In the genomic region with DNA sequence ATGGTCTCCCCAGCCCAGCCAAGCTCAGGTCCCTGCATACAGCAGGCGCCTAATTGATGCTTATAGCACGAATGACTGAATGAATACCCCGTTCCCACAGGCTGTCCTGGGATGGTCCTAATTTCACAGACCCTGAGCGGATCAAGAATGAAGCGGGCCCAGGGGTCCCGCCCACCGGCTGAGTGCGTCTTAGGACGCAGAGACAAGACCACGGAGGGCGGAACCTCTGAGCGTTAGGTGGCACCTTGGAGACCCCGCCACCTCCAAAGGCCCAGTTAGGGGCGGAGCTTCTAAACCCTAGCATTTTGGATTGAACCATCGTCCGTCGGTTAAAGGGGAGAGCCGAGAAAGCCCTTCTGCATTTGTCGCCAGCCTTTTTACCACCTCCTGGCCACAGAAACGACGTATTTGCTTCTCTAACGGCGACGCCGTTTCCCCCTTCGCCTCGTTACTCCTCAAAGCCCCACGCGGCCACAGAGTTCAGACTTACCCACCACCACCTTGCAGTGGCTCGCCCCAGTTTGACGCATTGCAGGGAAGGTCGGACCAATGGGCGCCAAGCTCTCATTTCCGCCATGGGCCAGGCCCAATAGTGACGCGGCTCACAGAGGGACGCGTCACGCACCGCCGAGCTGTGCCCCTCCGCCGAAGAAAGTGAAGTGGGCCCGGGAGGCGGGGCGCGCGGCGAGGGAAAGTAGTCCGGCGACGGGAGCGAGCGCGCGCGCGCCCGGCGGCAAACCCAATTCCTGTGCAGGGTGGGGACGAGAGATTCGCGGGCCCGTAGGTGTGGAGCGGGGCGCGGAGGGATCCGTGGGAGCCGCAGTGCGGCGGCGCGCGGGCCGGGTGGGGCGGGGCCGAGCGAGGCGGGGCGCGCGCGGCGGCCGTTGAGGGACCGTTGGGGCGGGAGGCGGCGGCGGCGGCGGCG, we compare ENCODE assay signal across 8 cellular contexts. TPM values are rescaled to one million over a fixed set of nuclear protein-coding genes. Genes with fewer than 3 reads are reported as not detected.
A peak's percentile ranks its signal among the peaks of the same experiment; 100 is the strongest.
DNase-seq lines count a peak whose midpoint lies in the region; ATAC-seq, FAIRE-seq and TF ChIP-seq lines count a peak whose summit lies in the region.

No MANE protein-coding gene starts in this region.

- intact Hi-C loops in kidney (cut with DNase I) = no loop called here

- peak overlapping the region; percentile 100 for H3K27ac ChIP-seq in kidney (ENCODE audit: low read depth in 2 of 2, low read length in 2 of 2)

- peak overlapping the region; percentile 97 to 99 for H3K9ac ChIP-seq in kidney (ENCODE audit: low read length in 2 of 2)

- no peak for FAIRE-seq in kidney (lab: Jason Lieb, UNC)

- no peaks in the 10 kb centered on the region for H3K9me3 ChIP-seq in kidney (ENCODE audit: control insufficient read depth in 1 of 2, low read length in 2 of 2)

- peaks cover under 1% of the 10 kb centered on the region in 2 donors for H3K36me3 ChIP-seq in kidney (ENCODE audit: control insufficient read depth in 1 of 2, insufficient read depth in 2 of 2, low read length in 2 of 2)

- ATAC-seq in GM19025 (IDR thresholded peaks at IDR 0.05; ENCODE audit: low read depth, unreplicated experiment) = peak; percentile 73
- ATAC-seq in HG03280 (IDR thresholded peaks at IDR 0.05; ENCODE audit: unreplicated experiment) = peak; percentile 77

- H3K4me1 ChIP-seq in kidney (ENCODE audit: control insufficient read depth in 1 of 2, insufficient read depth in 1 of 2, low read depth in 1 of 2, low read length in 2 of 2) = peaks cover 20 to 29% of the 10 kb centered on the region in 2 donors

- H3K4me3 ChIP-seq in AG10803 (ENCODE audit: low read length) = peak overlapping the region; percentile 96
- H3K4me3 ChIP-seq in kidney (ENCODE audit: low read length in 2 of 2) = peak overlapping the region; percentile 92 to 97

- peak; percentile 98 for DNase-seq in AG10803 (ENCODE audit: low read depth)
- DNase-seq in NCI-H345 (lab: John Stamatoyannopoulos, UW) = peak; percentile 93
- peak; percentile 98 for DNase-seq in activated CD4-positive, CD25-positive, alpha-beta regulatory T cell treated with anti-CD3 and anti-CD28 coated beads, Interleukin-2, amount 50 U/mL, for 72 hours
- DNase-seq in cerebellum (ENCODE audit: low spot score) = peak; percentile 96
- DNase-seq in kidney = peak; percentile 99
- DNase-seq in stimulated activated CD4-positive, alpha-beta T cell treated with anti-CD3 and anti-CD28 coated beads, Interleukin-15, amount 100 ng/mL, for 1 hour (ENCODE audit: low read depth in 1 of 2, low spot score in 1 of 2) = peak; percentile 96

- TF ChIP-seq CTCF in AG10803 (conservative IDR thresholded peaks at IDR 0.05; ENCODE audit: low read length) (no peak), kidney (IDR thresholded peaks at IDR 0.05; ENCODE audit: borderline replicate concordance, extremely low read depth, insufficient read depth) (no peak)

RNA-seq across cellular contexts. Expression of a gene that starts 0.5 kb away (rescaled TPM):
- 193 TPM for total RNA-seq in cerebellum
- total RNA-seq in kidney = 217 TPM
- polyA plus RNA-seq in kidney (ENCODE audit: insufficient read depth, low read depth, low replicate concordance) = 350 TPM

RNA-seq across cellular contexts. Expression of a gene that starts 24.2 kb away (rescaled TPM):
- total RNA-seq in cerebellum = not detected
- total RNA-seq in kidney = 10.1 TPM
- 7.5 TPM for polyA plus RNA-seq in kidney (ENCODE audit: insufficient read depth, low read depth, low replicate concordance)

RNA-seq across cellular contexts. Expression of a gene that starts 35.3 kb away (rescaled TPM):
- total RNA-seq in cerebellum (not detected), kidney (not detected)
- polyA plus RNA-seq in kidney (ENCODE audit: insufficient read depth, low read depth, low replicate concordance) = not detected

Comparison
In these comparisons a context has a peak if more than half of its experiments do, and no peak if none do; other contexts are left out.
1. Peak in every context shown above with its lines: DNase-seq, ATAC-seq, H3K4me3 ChIP-seq and H3K27ac ChIP-seq.